Comparison of ENCODE assay signal across 2 cellular contexts in genomic region chr11:94993400-94993943, GRCh38.
TF ChIP-seq lines count a peak whose summit lies in the region.

No MANE protein-coding gene starts in this region.

TF ChIP-seq in HepG2, 621 proteins besides CTCF, POLR2A, EP300 and RAD21:
- TF ChIP-seq ZNF224 (CRISPR knock-in tag; IDR thresholded peaks at IDR 0.05) (no peak), MAFK (conservative IDR thresholded peaks at IDR 0.05 in 1 of 2, IDR thresholded peaks at IDR 0.05 in 1 of 2; ENCODE audit: low read length in 2 of 2) (peak; percentile 44 to 83; a peak in 3 of 4 replicates), MAFF (IDR thresholded peaks at IDR 0.05; ENCODE audit: low read depth, low read length) (peak; percentile 51; the same call in 1 of the 2 replicates), ZNF3 (CRISPR knock-in tag; IDR thresholded peaks at IDR 0.05) (no peak)
- TF ChIP-seq, protein P1, sequence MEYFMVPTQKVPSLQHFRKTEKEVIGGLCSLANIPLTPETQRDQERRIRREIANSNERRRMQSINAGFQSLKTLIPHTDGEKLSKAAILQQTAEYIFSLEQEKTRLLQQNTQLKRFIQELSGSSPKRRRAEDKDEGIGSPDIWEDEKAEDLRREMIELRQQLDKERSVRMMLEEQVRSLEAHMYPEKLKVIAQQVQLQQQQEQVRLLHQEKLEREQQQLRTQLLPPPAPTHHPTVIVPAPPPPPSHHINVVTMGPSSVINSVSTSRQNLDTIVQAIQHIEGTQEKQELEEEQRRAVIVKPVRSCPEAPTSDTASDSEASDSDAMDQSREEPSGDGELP (IDR thresholded peaks at IDR 0.05; ENCODE audit: borderline replicate concordance, low read depth), result no peak
TF ChIP-seq in HepG2: peak in this region for 2.

TF ChIP-seq in IMR-90, 13 proteins besides CTCF, POLR2A, EP300 and RAD21:
- peak; percentile 69 for TF ChIP-seq MAFK (IDR thresholded peaks at IDR 0.05; ENCODE audit: low read depth, low read length)
- TF ChIP-seq, protein P2, sequence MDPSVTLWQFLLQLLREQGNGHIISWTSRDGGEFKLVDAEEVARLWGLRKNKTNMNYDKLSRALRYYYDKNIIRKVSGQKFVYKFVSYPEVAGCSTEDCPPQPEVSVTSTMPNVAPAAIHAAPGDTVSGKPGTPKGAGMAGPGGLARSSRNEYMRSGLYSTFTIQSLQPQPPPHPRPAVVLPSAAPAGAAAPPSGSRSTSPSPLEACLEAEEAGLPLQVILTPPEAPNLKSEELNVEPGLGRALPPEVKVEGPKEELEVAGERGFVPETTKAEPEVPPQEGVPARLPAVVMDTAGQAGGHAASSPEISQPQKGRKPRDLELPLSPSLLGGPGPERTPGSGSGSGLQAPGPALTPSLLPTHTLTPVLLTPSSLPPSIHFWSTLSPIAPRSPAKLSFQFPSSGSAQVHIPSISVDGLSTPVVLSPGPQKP (IDR thresholded peaks at IDR 0.05; ENCODE audit: borderline replicate concordance, low read depth, low read length), result no peak
- no peak for TF ChIP-seq BHLHE40 (IDR thresholded peaks at IDR 0.05; ENCODE audit: low read depth, low read length)
- no peak for TF ChIP-seq CHD1 (IDR thresholded peaks at IDR 0.05; ENCODE audit: low read depth, low read length)
